Comparison of ENCODE assay signal across 8 cellular contexts in the genomic region with DNA sequence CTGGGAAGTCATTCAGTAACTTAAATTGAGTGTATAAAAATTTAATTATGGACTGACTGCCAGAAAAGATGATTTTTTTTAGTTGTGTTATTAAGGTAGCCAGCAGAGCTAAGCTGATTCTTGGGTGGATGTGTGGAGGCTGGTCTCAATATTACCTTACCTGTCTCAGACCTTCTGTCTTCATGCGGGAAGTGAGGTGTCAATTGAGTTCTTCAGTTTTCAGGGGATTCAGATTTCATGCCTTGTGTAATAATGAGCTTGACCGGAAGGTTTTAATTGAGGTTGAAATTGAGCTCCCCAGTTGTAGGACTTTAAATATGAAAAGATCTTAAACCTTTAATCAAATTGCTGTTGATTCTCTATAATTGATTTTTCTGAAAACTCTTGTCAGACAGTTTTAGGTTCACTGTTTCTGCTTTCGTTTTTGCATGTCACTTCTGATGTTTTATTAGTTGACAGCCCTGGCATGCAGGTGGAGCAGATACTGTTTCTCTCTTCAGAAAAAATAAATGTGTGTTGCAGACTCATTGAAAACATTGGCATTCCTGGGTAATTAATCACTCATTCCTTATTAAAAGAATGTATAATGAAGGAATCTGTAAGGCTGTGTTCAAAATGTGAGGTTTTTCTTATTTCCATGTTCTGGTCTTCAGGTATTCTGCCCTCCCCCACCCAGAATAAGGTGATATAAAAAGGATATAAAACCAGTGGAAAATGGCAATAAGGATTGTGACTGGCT. TPM values are rescaled to one million over a fixed set of nuclear protein-coding genes. Genes with fewer than 3 reads are reported as not detected.
A peak's percentile ranks its signal among the peaks of the same experiment; 100 is the strongest.
DNase-seq lines count a peak whose midpoint lies in the region; ATAC-seq and TF ChIP-seq lines count a peak whose summit lies in the region.

No MANE protein-coding gene starts in this region.

- H3K4me3 Mint-ChIP-seq in activated CD4-positive, alpha-beta T cell treated with anti-CD3 and anti-CD28 coated beads, Interleukin-2, amount 10 ng/mL, durations not matched to agents 7 days and 5 days, result peak overlapping the region; percentile 84
- peak overlapping the region; percentile 1 for H3K4me3 Mint-ChIP-seq in neural crest cell

- H3K4me1 ChIP-seq in body of pancreas, result peaks cover 97% of the 10 kb centered on the region

- no peaks in the 10 kb centered on the region for H3K9me3 ChIP-seq in body of pancreas

- H3K27ac ChIP-seq in body of pancreas, result peak overlapping the region; percentile 82 to 90 (median 86)

- H3K27ac Mint-ChIP-seq in activated CD4-positive, alpha-beta T cell treated with anti-CD3 and anti-CD28 coated beads, Interleukin-2, amount 10 ng/mL, durations not matched to agents 7 days and 5 days, result peak overlapping the region; percentile 97
- H3K27ac Mint-ChIP-seq in neural crest cell (ENCODE audit: unreplicated experiment), result no peak overlapping the region

- intact Hi-C loops in body of pancreas (cut with DNase I), result no loop called here

- 4 to 11% methylated on average over 3 of the region's 3 CpGs for WGBS in body of pancreas, 2 donors

- no peaks in the 10 kb centered on the region for H3K27me3 Mint-ChIP-seq in activated CD4-positive, alpha-beta T cell treated with anti-CD3 and anti-CD28 coated beads, Interleukin-2, amount 10 ng/mL, durations not matched to agents 7 days and 5 days
- no peaks in the 10 kb centered on the region for H3K27me3 Mint-ChIP-seq in neural crest cell (ENCODE audit: low read depth)

- no peaks in the 10 kb centered on the region for H3K36me3 ChIP-seq in body of pancreas (replicated peaks in 1 of 2; ENCODE audit: insufficient read depth in 1 of 2, low read depth in 2 of 2)

- H3K27me3 ChIP-seq in body of pancreas, result no peaks in the 10 kb centered on the region

- TF ChIP-seq CTCF in body of pancreas (IDR thresholded peaks at IDR 0.05) (peak in 2 of 7 experiments; percentile 8 to 10), neural crest cell (conservative IDR thresholded peaks at IDR 0.05) (no peak)

- peak; percentile 23 for ATAC-seq in HG03135 (IDR thresholded peaks at IDR 0.05; ENCODE audit: unreplicated experiment)
- no peak for ATAC-seq in body of pancreas

- no peak overlapping the region for H3K4me3 ChIP-seq in body of pancreas

- DNase-seq in activated CD4-positive, alpha-beta T cell treated with anti-CD3 and anti-CD28 coated beads, Interleukin-2, amount 10 ng/mL, durations not matched to agents 7 days and 5 days, result no peak
- no peak for DNase-seq in activated CD4-positive, alpha-beta T cell treated with anti-CD3 and anti-CD28 coated beads for 48 hours
- DNase-seq in body of pancreas (no peak), neural crest cell (ENCODE audit: low read depth, low spot score) (no peak), NCI-H187 (lab: John Stamatoyannopoulos, UW) (no peak), NCI-H2196 treated with DMSO at 0.1 percent for 48 hours (lab: John Stamatoyannopoulos, UW; ENCODE audit: unreplicated experiment) (no peak), NK-92 (lab: John Stamatoyannopoulos, UW; ENCODE audit: unreplicated experiment) (no peak)

- H3K36me3 Mint-ChIP-seq in activated CD4-positive, alpha-beta T cell treated with anti-CD3 and anti-CD28 coated beads, Interleukin-2, amount 10 ng/mL, durations not matched to agents 7 days and 5 days (ENCODE audit: low read depth), result peaks cover 29% of the 10 kb centered on the region
- no peaks in the 10 kb centered on the region for H3K36me3 Mint-ChIP-seq in neural crest cell (ENCODE audit: low read depth)

- POLR2A ChIA-PET in activated CD4-positive, alpha-beta T cell treated with anti-CD3 and anti-CD28 coated beads, Interleukin-2, amount 10 ng/mL, durations not matched to agents 7 days and 5 days (lab: Charles Lee), result interaction anchor here (1.2 kb wide), 2 partner anchors 9 to 11 kb away, joined by 4 to 5 read pairs; no protein-coding TSS in a partner anchor

- H3K4me1 Mint-ChIP-seq in activated CD4-positive, alpha-beta T cell treated with anti-CD3 and anti-CD28 coated beads, Interleukin-2, amount 10 ng/mL, durations not matched to agents 7 days and 5 days, result peaks cover 69% of the 10 kb centered on the region
- H3K4me1 Mint-ChIP-seq in neural crest cell, result peaks cover 65% of the 10 kb centered on the region

- CTCF ChIA-PET in activated CD4-positive, alpha-beta T cell treated with anti-CD3 and anti-CD28 coated beads, Interleukin-2, amount 10 ng/mL, durations not matched to agents 7 days and 5 days (lab: Charles Lee), result interaction anchor here (1.0 to 2.3 kb wide), 5 partner anchors 9 to 54 kb away, joined by 3 to 8 read pairs (median 5); a partner anchor contains a TSS

- no peaks in the 10 kb centered on the region for H3K9me3 Mint-ChIP-seq in activated CD4-positive, alpha-beta T cell treated with anti-CD3 and anti-CD28 coated beads, Interleukin-2, amount 10 ng/mL, durations not matched to agents 7 days and 5 days
- H3K9me3 Mint-ChIP-seq in neural crest cell, result no peaks in the 10 kb centered on the region

- no peak for TF ChIP-seq POLR2A in body of pancreas (IDR thresholded peaks at IDR 0.05)

RNA-seq across cellular contexts. Expression of a gene that starts 54.5 kb away (rescaled TPM):
- total RNA-seq in activated CD4-positive, alpha-beta T cell treated with anti-CD3 and anti-CD28 coated beads, Interleukin-2, amount 10 ng/mL, durations not matched to agents 7 days and 5 days, result 10 to 100 TPM; 73.4 to 75.0 TPM
- 10 to 100 TPM; 88.7 to 98.3 TPM for total RNA-seq in body of pancreas
- total RNA-seq in neural crest cell, result 103 and 104 TPM in 2 replicates

RNA-seq across cellular contexts. Expression of a gene that starts 56.6 kb away (rescaled TPM):
- total RNA-seq in activated CD4-positive, alpha-beta T cell treated with anti-CD3 and anti-CD28 coated beads, Interleukin-2, amount 10 ng/mL, durations not matched to agents 7 days and 5 days, result not detected
- total RNA-seq in body of pancreas, result not detected
- not detected in 2 replicates for total RNA-seq in neural crest cell
